Comparison of ENCODE assay signal across 1 cellular context in the genomic region with DNA sequence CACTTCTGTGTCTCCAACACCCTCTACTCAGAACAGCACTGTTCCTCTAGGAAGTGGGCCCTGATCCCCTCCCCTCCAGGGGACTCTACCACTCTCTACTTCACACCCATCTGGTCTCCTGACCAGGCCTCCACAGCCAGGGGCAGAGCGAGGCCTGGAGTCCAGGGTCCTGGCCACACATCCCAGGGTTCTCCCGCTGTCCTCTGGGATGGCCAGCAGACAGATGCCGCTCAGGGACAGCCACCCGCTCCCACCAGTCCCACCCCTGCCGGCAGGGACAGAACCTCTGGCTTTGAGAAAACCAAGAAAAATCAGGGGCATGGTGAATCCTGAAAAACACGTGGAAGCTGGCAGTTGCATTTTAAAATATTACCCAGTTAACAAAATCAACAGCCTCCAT.
TF ChIP-seq lines count a peak whose summit lies in the region.

No MANE protein-coding gene starts in this region.

TF ChIP-seq in HepG2, 621 proteins besides CTCF, POLR2A, EP300 and RAD21 (continued from another document):
- TF ChIP-seq, protein P1, sequence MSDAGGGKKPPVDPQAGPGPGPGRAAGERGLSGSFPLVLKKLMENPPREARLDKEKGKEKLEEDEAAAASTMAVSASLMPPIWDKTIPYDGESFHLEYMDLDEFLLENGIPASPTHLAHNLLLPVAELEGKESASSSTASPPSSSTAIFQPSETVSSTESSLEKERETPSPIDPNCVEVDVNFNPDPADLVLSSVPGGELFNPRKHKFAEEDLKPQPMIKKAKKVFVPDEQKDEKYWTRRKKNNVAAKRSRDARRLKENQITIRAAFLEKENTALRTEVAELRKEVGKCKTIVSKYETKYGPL (CRISPR knock-in tag; IDR thresholded peaks at IDR 0.05), result no peak
- TF ChIP-seq ZNF746 (CRISPR knock-in tag; IDR thresholded peaks at IDR 0.05), result no peak
- no peak for TF ChIP-seq TOPORS (CRISPR knock-in tag; IDR thresholded peaks at IDR 0.05)
- TF ChIP-seq ZNF589 (CRISPR knock-in tag; conservative IDR thresholded peaks at IDR 0.05), result no peak
- TF ChIP-seq PRMT3 (CRISPR knock-in tag; IDR thresholded peaks at IDR 0.05; ENCODE audit: borderline replicate concordance, low read depth), result no peak
- no peak for TF ChIP-seq REXO4 (CRISPR knock-in tag; IDR thresholded peaks at IDR 0.05; ENCODE audit: borderline replicate concordance)
- TF ChIP-seq, protein P2, sequence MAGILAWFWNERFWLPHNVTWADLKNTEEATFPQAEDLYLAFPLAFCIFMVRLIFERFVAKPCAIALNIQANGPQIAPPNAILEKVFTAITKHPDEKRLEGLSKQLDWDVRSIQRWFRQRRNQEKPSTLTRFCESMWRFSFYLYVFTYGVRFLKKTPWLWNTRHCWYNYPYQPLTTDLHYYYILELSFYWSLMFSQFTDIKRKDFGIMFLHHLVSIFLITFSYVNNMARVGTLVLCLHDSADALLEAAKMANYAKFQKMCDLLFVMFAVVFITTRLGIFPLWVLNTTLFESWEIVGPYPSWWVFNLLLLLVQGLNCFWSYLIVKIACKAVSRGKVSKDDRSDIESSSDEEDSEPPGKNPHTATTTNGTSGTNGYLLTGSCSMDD (CRISPR knock-in tag; IDR thresholded peaks at IDR 0.05), result no peak
- no peak for TF ChIP-seq ARHGAP35 (CRISPR knock-in tag; IDR thresholded peaks at IDR 0.05; ENCODE audit: borderline replicate concordance)
